ENCODE assay signal across 8 cellular contexts in genomic region chr3:89113887-89114840, GRCh38. TPM values are rescaled to one million over a fixed set of nuclear protein-coding genes. Genes with fewer than 3 reads are reported as not detected.
DNase-seq lines count a peak whose midpoint lies in the region; ATAC-seq and TF ChIP-seq lines count a peak whose summit lies in the region.

No MANE protein-coding gene starts in this region.

- peak overlapping the region; percentile 74 for H3K4me3 Mint-ChIP-seq in activated CD4-positive, alpha-beta T cell treated with anti-CD3 and anti-CD28 coated beads, Interleukin-2, amount 10 ng/mL, durations not matched to agents 24 days and 14 days

- no peak overlapping the region for H3K27ac Mint-ChIP-seq in activated CD4-positive, alpha-beta T cell treated with anti-CD3 and anti-CD28 coated beads, Interleukin-2, amount 10 ng/mL, durations not matched to agents 24 days and 14 days

- H3K4me1 Mint-ChIP-seq in activated CD4-positive, alpha-beta T cell treated with anti-CD3 and anti-CD28 coated beads, Interleukin-2, amount 10 ng/mL, durations not matched to agents 24 days and 14 days: peaks cover 6% of the 10 kb centered on the region

- H3K4me3 ChIP-seq in GM06990 (replicated peaks; ENCODE audit: low read depth, low read length) (no peak overlapping the region), KMS-11 (IDR thresholded peaks at IDR 0.05; ENCODE audit: insufficient read depth, low read depth, low read length) (peak overlapping the region; percentile 49), esophagus squamous epithelium (peak overlapping the region; percentile 25 to 69 (median 47)), mucosa of descending colon (no peak overlapping the region), thyroid gland (replicated peaks in 1 of 3) (peak overlapping the region; percentile 49 to 65 (median 63))

- H2AFZ ChIP-seq in KMS-11 (ENCODE audit: low read depth): peak overlapping the region; percentile 83

- TF ChIP-seq POLR2A in esophagus squamous epithelium (IDR thresholded peaks at IDR 0.05) (no peak), thyroid gland (IDR thresholded peaks at IDR 0.05) (peak in 1 of 2 donors; percentile 60)

- intact Hi-C loops in activated CD4-positive, alpha-beta T cell treated with anti-CD3 and anti-CD28 coated beads, Interleukin-2, amount 10 ng/mL, durations not matched to agents 24 days and 14 days (cut with micrococcal nuclease): no loop called here
- intact Hi-C loops in esophagus squamous epithelium (cut with DNase I): no loop called here
- intact Hi-C loops in mucosa of descending colon (cut with DNase I, micrococcal nuclease): no loop called here
- intact Hi-C loops in thyroid gland (cut with DNase I): no loop called here

- H3K9me3 ChIP-seq in esophagus squamous epithelium: no peaks in the 10 kb centered on the region
- H3K9me3 ChIP-seq in mucosa of descending colon: no peaks in the 10 kb centered on the region
- H3K9me3 ChIP-seq in thyroid gland: no peaks in the 10 kb centered on the region

- H3K4me1 ChIP-seq in KMS-11 (ENCODE audit: low read depth, poor library complexity, severe bottlenecking) (no peaks in the 10 kb centered on the region), esophagus squamous epithelium (peaks cover 0 to 14% (median 0%) of the 10 kb centered on the region in 3 donors), mucosa of descending colon (ENCODE audit: low read depth) (no peaks in the 10 kb centered on the region), thyroid gland (no peaks in the 10 kb centered on the region)

- DNase-seq in GM06990 (ENCODE audit: extremely low read depth, insufficient read length) (peak; percentile 13), esophagus squamous epithelium (lab: John Stamatoyannopoulos, UW) (no peak), mucosa of descending colon (peak; percentile 49 to 71 (median 67)), thyroid gland (peak; percentile 86 to 90), RKO (ENCODE audit: low spot score) (no peak)
- DNase-seq in activated CD4-positive, alpha-beta T cell treated with anti-CD3 and anti-CD28 coated beads, Interleukin-2, amount 10 ng/mL, durations not matched to agents 24 days and 14 days: peak; percentile 74

- no peaks in the 10 kb centered on the region for H4K20me1 ChIP-seq in KMS-11 (ENCODE audit: insufficient read depth)

- 6 to 18% methylated on average over 12 to 16 of the region's 42 CpGs for WGBS in esophagus squamous epithelium, 2 donors
- WGBS in thyroid gland, 2 donors: 19 to 23% methylated on average over 15 to 20 of the region's 42 CpGs

- H3K27me3 ChIP-seq in GM06990 (replicated peaks; ENCODE audit: control insufficient read depth, insufficient read depth, low read length) (no peaks in the 10 kb centered on the region), KMS-11 (ENCODE audit: insufficient read depth, low read depth) (no peaks in the 10 kb centered on the region), esophagus squamous epithelium (peaks cover 0 to 25% (median 0%) of the 10 kb centered on the region in 4 donors), thyroid gland (no peaks in the 10 kb centered on the region)

- no peaks in the 10 kb centered on the region for H3K36me3 Mint-ChIP-seq in activated CD4-positive, alpha-beta T cell treated with anti-CD3 and anti-CD28 coated beads, Interleukin-2, amount 10 ng/mL, durations not matched to agents 24 days and 14 days (ENCODE audit: low read depth)

- peak overlapping the region; percentile 63 for H3K4me2 ChIP-seq in KMS-11

- no peaks in the 10 kb centered on the region for H3K9me3 Mint-ChIP-seq in activated CD4-positive, alpha-beta T cell treated with anti-CD3 and anti-CD28 coated beads, Interleukin-2, amount 10 ng/mL, durations not matched to agents 24 days and 14 days

- H3K9ac ChIP-seq in KMS-11: no peak overlapping the region; the same call in 1 of the 2 replicates

- H3K79me2 ChIP-seq in KMS-11 (ENCODE audit: insufficient read depth, low read depth): no peaks in the 10 kb centered on the region

- ATAC-seq in GM21723 (IDR thresholded peaks at IDR 0.05; ENCODE audit: unreplicated experiment) (peak; percentile 97), mucosa of descending colon (peak; percentile 89)

- H3K27ac ChIP-seq in KMS-11: no peak overlapping the region
- H3K27ac ChIP-seq in esophagus squamous epithelium: peak overlapping the region in 2 of 4 donors; percentile 51 to 74
- peak overlapping the region; percentile 75 to 81 (median 76) for H3K27ac ChIP-seq in thyroid gland

- H3K27me3 Mint-ChIP-seq in activated CD4-positive, alpha-beta T cell treated with anti-CD3 and anti-CD28 coated beads, Interleukin-2, amount 10 ng/mL, durations not matched to agents 24 days and 14 days: peaks cover 8% of the 10 kb centered on the region

- TF ChIP-seq CTCF in GM06990 (IDR thresholded peaks at IDR 0.05; ENCODE audit: insufficient read depth, low read length, poor library complexity, severe bottlenecking) (peak; percentile 55), KMS-11 (conservative IDR thresholded peaks at IDR 0.05; ENCODE audit: low read depth, low read length) (peak; percentile 39; the same call in 1 of the 2 replicates), esophagus squamous epithelium (IDR thresholded peaks at IDR 0.05) (peak; percentile 36 to 57 (median 52)), mucosa of descending colon (IDR thresholded peaks at IDR 0.05) (peak; percentile 28), thyroid gland (IDR thresholded peaks at IDR 0.05) (peak; percentile 40 to 79 (median 65))

- H3K36me3 ChIP-seq in GM06990 (ENCODE audit: control insufficient read depth, insufficient read depth, low read length) (no peaks in the 10 kb centered on the region), KMS-11 (ENCODE audit: insufficient read depth) (no peaks in the 10 kb centered on the region), esophagus squamous epithelium (no peaks in the 10 kb centered on the region), mucosa of descending colon (ENCODE audit: low read depth) (no peaks in the 10 kb centered on the region), thyroid gland (no peaks in the 10 kb centered on the region)

RNA-seq across cellular contexts. Expression of gene EPHA3, which starts 6.7 kb away (rescaled TPM):
- not detected in 2 replicates for total RNA-seq in activated CD4-positive, alpha-beta T cell treated with anti-CD3 and anti-CD28 coated beads, Interleukin-2, amount 10 ng/mL, durations not matched to agents 24 days and 14 days
- total RNA-seq in esophagus squamous epithelium: 1 to 10 TPM in 2 of 4 donors, under 1 TPM in 2; 0.38 to 3.6 (median 1.4) TPM
- total RNA-seq in mucosa of descending colon: 1 to 10 TPM; 1.0 to 6.6 (median 2.0) TPM
- total RNA-seq in thyroid gland: 10 to 100 TPM; 27.3 to 41.6 (median 35.4) TPM

Comparison
In these comparisons a context has a peak if more than half of its experiments do, and no peak if none do; other contexts are left out.
1. DNase-seq: peak in GM06990 (single experiment), activated CD4-positive, alpha-beta T cell treated with anti-CD3 and anti-CD28 coated beads, Interleukin-2, amount 10 ng/mL, durations not matched to agents 24 days and 14 days (single experiment), mucosa of descending colon (3 of 3) and thyroid gland (2 of 2); none in esophagus squamous epithelium (single experiment) and RKO (single experiment).
2. H3K4me3 ChIP-seq: peak in KMS-11 (single experiment), esophagus squamous epithelium (4 of 4) and thyroid gland (3 of 3); none in GM06990 (single experiment) and mucosa of descending colon (single experiment).
3. Peak in every context shown above with its lines, with median percentiles within 50 percentile points of each other: CTCF ChIP-seq.